8 cellular contexts compared by ENCODE assay signal in genomic region chr2:9336209-9336533, GRCh38.
DNase-seq lines count a peak whose midpoint lies in the region; ATAC-seq and TF ChIP-seq lines count a peak whose summit lies in the region.

No MANE protein-coding gene starts in this region.

- H3F3A ChIP-seq in neural progenitor cell (ENCODE audit: low read depth): no peaks in the 10 kb centered on the region

- no peak overlapping the region for H2AFZ ChIP-seq in neural progenitor cell (replicated peaks)

- no peaks in the 10 kb centered on the region for H3K27me3 ChIP-seq in neural progenitor cell

- H4K20me1 ChIP-seq in neural progenitor cell (ENCODE audit: low read depth): no peaks in the 10 kb centered on the region

- no peaks in the 10 kb centered on the region for H3K36me3 Mint-ChIP-seq in activated T-cell treated with anti-CD3 and anti-CD28 coated beads, Interleukin-2, amount 50 U/mL, for 4 hours (ENCODE audit: insufficient read depth)
- H3K36me3 Mint-ChIP-seq in activated T-cell treated with anti-CD3 and anti-CD28 coated beads, Interleukin-2, amount 50 U/mL, for 24 hours (ENCODE audit: low read depth): no peaks in the 10 kb centered on the region
- no peaks in the 10 kb centered on the region for H3K36me3 Mint-ChIP-seq in activated T-helper 17 cell treated with anti-CD3 and anti-CD28 coated beads, Interleukin-2, amount 50 U/mL, for 72 hours (ENCODE audit: low read depth)
- H3K36me3 Mint-ChIP-seq in nephron progenitor cell (ENCODE audit: low read depth): peaks cover 40% of the 10 kb centered on the region
- peaks cover 25% of the 10 kb centered on the region for H3K36me3 Mint-ChIP-seq in neural progenitor cell

- H3K79me2 ChIP-seq in neural progenitor cell (ENCODE audit: low read depth): no peaks in the 10 kb centered on the region

- no peaks in the 10 kb centered on the region for H3K9me3 Mint-ChIP-seq in activated T-cell treated with anti-CD3 and anti-CD28 coated beads, Interleukin-2, amount 50 U/mL, for 4 hours
- H3K9me3 Mint-ChIP-seq in activated T-cell treated with anti-CD3 and anti-CD28 coated beads, Interleukin-2, amount 50 U/mL, for 24 hours: no peaks in the 10 kb centered on the region
- no peaks in the 10 kb centered on the region for H3K9me3 Mint-ChIP-seq in activated T-helper 17 cell treated with anti-CD3 and anti-CD28 coated beads, Interleukin-2, amount 50 U/mL, for 72 hours
- H3K9me3 Mint-ChIP-seq in nephron progenitor cell: no peaks in the 10 kb centered on the region
- no peaks in the 10 kb centered on the region for H3K9me3 Mint-ChIP-seq in neural progenitor cell

- H3K27me3 Mint-ChIP-seq in activated T-cell treated with anti-CD3 and anti-CD28 coated beads, Interleukin-2, amount 50 U/mL, for 4 hours (ENCODE audit: low read depth): peaks cover 2% of the 10 kb centered on the region
- H3K27me3 Mint-ChIP-seq in activated T-cell treated with anti-CD3 and anti-CD28 coated beads, Interleukin-2, amount 50 U/mL, for 24 hours: peaks cover 2% of the 10 kb centered on the region
- peaks cover 4% of the 10 kb centered on the region for H3K27me3 Mint-ChIP-seq in activated T-helper 17 cell treated with anti-CD3 and anti-CD28 coated beads, Interleukin-2, amount 50 U/mL, for 72 hours
- H3K27me3 Mint-ChIP-seq in nephron progenitor cell (ENCODE audit: low read depth, poor library complexity) (peaks cover 3% of the 10 kb centered on the region), neural progenitor cell (ENCODE audit: insufficient read depth, low read depth) (peaks cover 2% of the 10 kb centered on the region)

- TF ChIP-seq CTCF in nephron progenitor cell (IDR thresholded peaks at IDR 0.05): no peak
- no peak for TF ChIP-seq CTCF in neural progenitor cell (IDR thresholded peaks at IDR 0.05)

- peak; percentile 80 to 85 for ATAC-seq in activated T-cell treated with anti-CD3 and anti-CD28 coated beads, Interleukin-2, amount 50 U/mL, for 4 hours
- ATAC-seq in activated T-helper 17 cell treated with anti-CD3 and anti-CD28 coated beads, Interleukin-2, amount 50 U/mL, for 72 hours (replicated peaks): peak; percentile 49

- no peak overlapping the region for H3K27ac ChIP-seq in neural progenitor cell

- H3K4me2 ChIP-seq in neural progenitor cell: no peak overlapping the region

- no peaks in the 10 kb centered on the region for H3K9me3 ChIP-seq in neural progenitor cell (ENCODE audit: low read depth)

- no peak overlapping the region for H3K4me3 ChIP-seq in neural progenitor cell

- no peak overlapping the region for H3K4me3 Mint-ChIP-seq in activated T-cell treated with anti-CD3 and anti-CD28 coated beads, Interleukin-2, amount 50 U/mL, for 4 hours
- no peak overlapping the region for H3K4me3 Mint-ChIP-seq in activated T-cell treated with anti-CD3 and anti-CD28 coated beads, Interleukin-2, amount 50 U/mL, for 24 hours
- H3K4me3 Mint-ChIP-seq in activated T-helper 17 cell treated with anti-CD3 and anti-CD28 coated beads, Interleukin-2, amount 50 U/mL, for 72 hours: no peak overlapping the region
- H3K4me3 Mint-ChIP-seq in nephron progenitor cell (no peak overlapping the region), neural progenitor cell (no peak overlapping the region)

- no peaks in the 10 kb centered on the region for H3K4me1 ChIP-seq in neural progenitor cell

- no peak overlapping the region for H3K27ac Mint-ChIP-seq in activated T-cell treated with anti-CD3 and anti-CD28 coated beads, Interleukin-2, amount 50 U/mL, for 24 hours
- no peak overlapping the region for H3K27ac Mint-ChIP-seq in activated T-helper 17 cell treated with anti-CD3 and anti-CD28 coated beads, Interleukin-2, amount 50 U/mL, for 72 hours
- H3K27ac Mint-ChIP-seq in nephron progenitor cell: peak overlapping the region; percentile 98
- H3K27ac Mint-ChIP-seq in neural progenitor cell: no peak overlapping the region

- H3K9ac ChIP-seq in neural progenitor cell: no peak overlapping the region

- DNase-seq in activated T-cell treated with anti-CD3 and anti-CD28 coated beads, Interleukin-2, amount 50 U/mL, for 4 hours: no peak
- DNase-seq in activated T-cell treated with anti-CD3 and anti-CD28 coated beads, Interleukin-2, amount 50 U/mL, for 24 hours: no peak
- DNase-seq in NCI-H1694 treated with DMSO at 0.1 percent for 48 hours (lab: John Stamatoyannopoulos, UW): peak; percentile 93
- DNase-seq in nephron progenitor cell: no peak
- DNase-seq in HUDEP-2 (lab: John Stamatoyannopoulos, UW; ENCODE audit: unreplicated experiment in 76 of 76): no peak
- DNase-seq in neural progenitor cell (ENCODE audit: low spot score): no peak
- DNase-seq in GOT3 (lab: John Stamatoyannopoulos, UW): no peak

- no peaks in the 10 kb centered on the region for H3K36me3 ChIP-seq in neural progenitor cell

- H3K4me1 Mint-ChIP-seq in activated T-cell treated with anti-CD3 and anti-CD28 coated beads, Interleukin-2, amount 50 U/mL, for 4 hours (ENCODE audit: low read depth): no peaks in the 10 kb centered on the region
- peaks cover 7% of the 10 kb centered on the region for H3K4me1 Mint-ChIP-seq in activated T-cell treated with anti-CD3 and anti-CD28 coated beads, Interleukin-2, amount 50 U/mL, for 24 hours (ENCODE audit: low read depth)
- H3K4me1 Mint-ChIP-seq in activated T-helper 17 cell treated with anti-CD3 and anti-CD28 coated beads, Interleukin-2, amount 50 U/mL, for 72 hours: no peaks in the 10 kb centered on the region
- H3K4me1 Mint-ChIP-seq in nephron progenitor cell (peaks cover 70% of the 10 kb centered on the region), neural progenitor cell (peaks cover 22% of the 10 kb centered on the region)
